28 cellular contexts compared by ENCODE assay signal in genomic region chr10:126337241-126337640, GRCh38. TPM values are rescaled to one million over a fixed set of nuclear protein-coding genes. Genes with fewer than 3 reads are reported as not detected.
"Had no signal": no experiment of that assay in that cellular context is flagged by ENCODE, and none has a peak within 500 bp of the region (broad histone marks: within the 10 kb centered on the region; RNA-seq: fewer than 3 reads in every experiment).

No MANE protein-coding gene starts in this region.

- H3K4me1 ChIP-seq: adrenal gland, SJSA1 had no signal

- H3K4me2 ChIP-seq: SK-N-SH had no signal

- H3K9me3 ChIP-seq: adrenal gland, MG63, SJSA1, SK-N-SH had no signal

- H3K27ac ChIP-seq: adrenal gland, SJSA1, VCaP had no signal

- H3K9ac ChIP-seq: SK-N-SH had no signal

- H3K36me3 ChIP-seq: adrenal gland, SJSA1 had no signal

- DNase-seq: activated B cell treated with CpG ODN at 0.5 μM for 24 hours; activated CD4-positive, alpha-beta memory T cell treated with anti-CD3 and anti-CD28 coated beads for 36 hours; activated CD4-positive, alpha-beta T cell treated with anti-CD3 and anti-CD28 coated beads for 4 hours; activated CD4-positive, alpha-beta T cell treated with anti-CD3 and anti-CD28 coated beads, Interleukin-2, amount 50 U/mL, for 1 hour; activated CD4-positive, CD25-positive, alpha-beta regulatory T cell treated with anti-CD3 and anti-CD28 coated beads, Interleukin-2, amount 50 U/mL, for 72 hours; activated CD8-positive, alpha-beta memory T cell treated with anti-CD3 and anti-CD28 coated beads, Interleukin-2, amount 50 U/mL, for 4 hours; activated effector memory CD4-positive, alpha-beta T cell treated with Interleukin-2 at 50 U/mL for 16 hours; activated naive CD8-positive, alpha-beta T cell treated with anti-CD3 and anti-CD28 coated beads, Interleukin-2, amount 10 ng/mL, durations not matched to agents 7 days and 5 days; activated T-cell treated with anti-CD3 and anti-CD28 coated beads for 4 hours; activated T-cell treated with anti-CD3 and anti-CD28 coated beads, Interleukin-2, amount 50 U/mL, for 4 hours; adrenal gland; cerebellar nuclear complex; Kasumi-1; MG63; NCI-H1048; NCI-H1105 treated with DMSO at 0.1 percent for 48 hours; NCI-H1436; NCI-H1694; NCI-H1930; NCI-H345; NCI-H524 treated with DMSO at 0.1 percent for 48 hours; SHP77; SK-N-SH; T-cell; T-helper 17 cell had no signal

- H3K27me3 ChIP-seq: adrenal gland, MG63, SJSA1 had no signal

- H3K4me3 ChIP-seq: adrenal gland, MG63, SJSA1 had no signal

RNA-seq across cellular contexts. Expression of gene ADAM12, which starts 51.0 kb away (rescaled TPM):
- total RNA-seq: activated T-helper 1 cell treated with anti-CD3 and anti-CD28 coated beads, Interleukin-12 subunit alpha, Interleukin-12 subunit beta, Interleukin-2, Interleukin-4 antibody, amounts not matched to agents 30 ng/mL and 10 ng/mL and 1 ng/mL, durations not matched to agents 14 hours and 24 hours and 36 hours had no signal
